1 cellular context compared by ENCODE assay signal in the genomic region with DNA sequence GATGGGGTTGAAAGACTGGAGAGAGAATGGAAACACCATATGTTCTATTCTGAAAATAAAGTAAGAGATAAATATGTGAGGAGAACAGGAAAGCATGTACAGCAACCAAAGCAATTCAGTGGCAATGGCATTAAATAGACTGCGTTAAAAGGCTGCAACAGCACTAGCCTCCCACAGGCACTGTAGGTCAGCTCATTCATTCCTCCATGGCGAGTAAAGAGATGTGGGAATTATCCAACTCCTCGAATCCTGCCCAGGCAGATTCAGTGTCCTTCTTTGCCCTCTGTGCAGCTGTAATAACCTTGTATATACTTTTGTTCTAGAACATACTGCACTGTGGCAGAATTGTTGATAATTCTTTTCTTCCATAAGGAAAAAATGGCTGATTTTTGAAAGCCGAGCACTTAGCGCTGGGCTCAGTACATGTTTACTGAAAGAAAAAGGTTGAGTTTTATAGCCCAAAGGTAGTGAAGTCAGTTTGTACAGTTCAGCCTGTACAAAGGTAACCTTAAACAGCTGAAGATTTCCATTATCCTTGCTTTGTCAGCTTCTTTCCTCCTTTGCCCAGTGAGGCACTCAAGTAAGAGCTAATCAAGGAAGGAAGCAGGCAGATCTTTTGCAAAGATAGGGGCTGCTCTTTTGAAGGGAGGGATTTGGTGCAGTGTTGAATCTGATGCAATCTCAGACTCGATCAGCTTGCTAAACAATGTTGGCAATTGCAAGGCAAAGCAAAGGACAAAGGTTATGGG.
TF ChIP-seq lines count a peak whose summit lies in the region.

No MANE protein-coding gene starts in this region.

TF ChIP-seq in HepG2, 621 proteins besides CTCF, POLR2A, EP300 and RAD21 (continued from another document and continues in another):
- TF ChIP-seq, protein P1, sequence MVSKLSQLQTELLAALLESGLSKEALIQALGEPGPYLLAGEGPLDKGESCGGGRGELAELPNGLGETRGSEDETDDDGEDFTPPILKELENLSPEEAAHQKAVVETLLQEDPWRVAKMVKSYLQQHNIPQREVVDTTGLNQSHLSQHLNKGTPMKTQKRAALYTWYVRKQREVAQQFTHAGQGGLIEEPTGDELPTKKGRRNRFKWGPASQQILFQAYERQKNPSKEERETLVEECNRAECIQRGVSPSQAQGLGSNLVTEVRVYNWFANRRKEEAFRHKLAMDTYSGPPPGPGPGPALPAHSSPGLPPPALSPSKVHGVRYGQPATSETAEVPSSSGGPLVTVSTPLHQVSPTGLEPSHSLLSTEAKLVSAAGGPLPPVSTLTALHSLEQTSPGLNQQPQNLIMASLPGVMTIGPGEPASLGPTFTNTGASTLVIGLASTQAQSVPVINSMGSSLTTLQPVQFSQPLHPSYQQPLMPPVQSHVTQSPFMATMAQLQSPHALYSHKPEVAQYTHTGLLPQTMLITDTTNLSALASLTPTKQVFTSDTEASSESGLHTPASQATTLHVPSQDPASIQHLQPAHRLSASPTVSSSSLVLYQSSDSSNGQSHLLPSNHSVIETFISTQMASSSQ (IDR thresholded peaks at IDR 0.05; ENCODE audit: low read depth): no peak
- TF ChIP-seq, protein P1 (CRISPR knock-in tag; IDR thresholded peaks at IDR 0.05; ENCODE audit: borderline replicate concordance): peak; percentile 58; the same call in 1 of the 2 replicates
- peak; percentile 79; the same call in 1 of the 2 replicates for TF ChIP-seq ZSCAN9 (CRISPR knock-in tag; IDR thresholded peaks at IDR 0.05; ENCODE audit: borderline replicate concordance)
- no peak for TF ChIP-seq PAX8 (CRISPR knock-in tag; IDR thresholded peaks at IDR 0.05; ENCODE audit: borderline replicate concordance)
- TF ChIP-seq, protein P2, sequence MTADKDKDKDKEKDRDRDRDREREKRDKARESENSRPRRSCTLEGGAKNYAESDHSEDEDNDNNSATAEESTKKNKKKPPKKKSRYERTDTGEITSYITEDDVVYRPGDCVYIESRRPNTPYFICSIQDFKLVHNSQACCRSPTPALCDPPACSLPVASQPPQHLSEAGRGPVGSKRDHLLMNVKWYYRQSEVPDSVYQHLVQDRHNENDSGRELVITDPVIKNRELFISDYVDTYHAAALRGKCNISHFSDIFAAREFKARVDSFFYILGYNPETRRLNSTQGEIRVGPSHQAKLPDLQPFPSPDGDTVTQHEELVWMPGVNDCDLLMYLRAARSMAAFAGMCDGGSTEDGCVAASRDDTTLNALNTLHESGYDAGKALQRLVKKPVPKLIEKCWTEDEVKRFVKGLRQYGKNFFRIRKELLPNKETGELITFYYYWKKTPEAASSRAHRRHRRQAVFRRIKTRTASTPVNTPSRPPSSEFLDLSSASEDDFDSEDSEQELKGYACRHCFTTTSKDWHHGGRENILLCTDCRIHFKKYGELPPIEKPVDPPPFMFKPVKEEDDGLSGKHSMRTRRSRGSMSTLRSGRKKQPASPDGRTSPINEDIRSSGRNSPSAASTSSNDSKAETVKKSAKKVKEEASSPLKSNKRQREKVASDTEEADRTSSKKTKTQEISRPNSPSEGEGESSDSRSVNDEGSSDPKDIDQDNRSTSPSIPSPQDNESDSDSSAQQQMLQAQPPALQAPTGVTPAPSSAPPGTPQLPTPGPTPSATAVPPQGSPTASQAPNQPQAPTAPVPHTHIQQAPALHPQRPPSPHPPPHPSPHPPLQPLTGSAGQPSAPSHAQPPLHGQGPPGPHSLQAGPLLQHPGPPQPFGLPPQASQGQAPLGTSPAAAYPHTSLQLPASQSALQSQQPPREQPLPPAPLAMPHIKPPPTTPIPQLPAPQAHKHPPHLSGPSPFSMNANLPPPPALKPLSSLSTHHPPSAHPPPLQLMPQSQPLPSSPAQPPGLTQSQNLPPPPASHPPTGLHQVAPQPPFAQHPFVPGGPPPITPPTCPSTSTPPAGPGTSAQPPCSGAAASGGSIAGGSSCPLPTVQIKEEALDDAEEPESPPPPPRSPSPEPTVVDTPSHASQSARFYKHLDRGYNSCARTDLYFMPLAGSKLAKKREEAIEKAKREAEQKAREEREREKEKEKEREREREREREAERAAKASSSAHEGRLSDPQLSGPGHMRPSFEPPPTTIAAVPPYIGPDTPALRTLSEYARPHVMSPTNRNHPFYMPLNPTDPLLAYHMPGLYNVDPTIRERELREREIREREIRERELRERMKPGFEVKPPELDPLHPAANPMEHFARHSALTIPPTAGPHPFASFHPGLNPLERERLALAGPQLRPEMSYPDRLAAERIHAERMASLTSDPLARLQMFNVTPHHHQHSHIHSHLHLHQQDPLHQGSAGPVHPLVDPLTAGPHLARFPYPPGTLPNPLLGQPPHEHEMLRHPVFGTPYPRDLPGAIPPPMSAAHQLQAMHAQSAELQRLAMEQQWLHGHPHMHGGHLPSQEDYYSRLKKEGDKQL (CRISPR knock-in tag; IDR thresholded peaks at IDR 0.05; ENCODE audit: low read depth): peak; percentile 74
- no peak for TF ChIP-seq GABPB1 (CRISPR knock-in tag; IDR thresholded peaks at IDR 0.05)
- no peak for TF ChIP-seq ZNF687 (CRISPR knock-in tag; IDR thresholded peaks at IDR 0.05)
- TF ChIP-seq, protein P3, sequence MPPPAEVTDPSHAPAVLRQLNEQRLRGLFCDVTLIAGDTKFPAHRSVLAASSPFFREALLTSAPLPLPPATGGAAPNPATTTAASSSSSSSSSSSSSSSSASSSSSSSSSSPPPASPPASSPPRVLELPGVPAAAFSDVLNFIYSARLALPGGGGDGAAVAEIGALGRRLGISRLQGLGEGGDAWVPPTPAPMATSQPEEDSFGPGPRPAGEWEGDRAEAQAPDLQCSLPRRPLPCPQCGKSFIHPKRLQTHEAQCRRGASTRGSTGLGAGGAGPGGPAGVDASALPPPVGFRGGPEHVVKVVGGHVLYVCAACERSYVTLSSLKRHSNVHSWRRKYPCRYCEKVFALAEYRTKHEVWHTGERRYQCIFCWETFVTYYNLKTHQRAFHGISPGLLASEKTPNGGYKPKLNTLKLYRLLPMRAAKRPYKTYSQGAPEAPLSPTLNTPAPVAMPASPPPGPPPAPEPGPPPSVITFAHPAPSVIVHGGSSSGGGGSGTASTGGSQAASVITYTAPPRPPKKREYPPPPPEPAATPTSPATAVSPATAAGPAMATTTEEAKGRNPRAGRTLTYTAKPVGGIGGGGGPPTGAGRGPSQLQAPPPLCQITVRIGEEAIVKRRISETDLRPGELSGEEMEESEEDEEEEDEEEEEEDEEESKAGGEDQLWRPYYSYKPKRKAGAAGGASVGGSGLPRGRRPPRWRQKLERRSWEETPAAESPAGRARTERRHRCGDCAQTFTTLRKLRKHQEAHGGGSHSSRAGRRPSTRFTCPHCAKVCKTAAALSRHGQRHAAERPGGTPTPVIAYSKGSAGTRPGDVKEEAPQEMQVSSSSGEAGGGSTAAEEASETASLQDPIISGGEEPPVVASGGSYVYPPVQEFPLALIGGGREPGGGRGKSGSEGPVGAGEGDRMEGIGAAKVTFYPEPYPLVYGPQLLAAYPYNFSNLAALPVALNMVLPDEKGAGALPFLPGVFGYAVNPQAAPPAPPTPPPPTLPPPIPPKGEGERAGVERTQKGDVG (CRISPR knock-in tag; IDR thresholded peaks at IDR 0.05; ENCODE audit: borderline replicate concordance): no peak
- TF ChIP-seq ZBTB10 (CRISPR knock-in tag; IDR thresholded peaks at IDR 0.05; ENCODE audit: borderline replicate concordance): no peak
- peak; percentile 95 for TF ChIP-seq ELF3 (CRISPR knock-in tag; IDR thresholded peaks at IDR 0.05)
- no peak for TF ChIP-seq NFE2L1 (CRISPR knock-in tag; IDR thresholded peaks at IDR 0.05; ENCODE audit: borderline replicate concordance)
- TF ChIP-seq ZNF549 (CRISPR knock-in tag; IDR thresholded peaks at IDR 0.05): no peak
- TF ChIP-seq MIER2 (CRISPR knock-in tag; IDR thresholded peaks at IDR 0.05): peak; percentile 83; the same call in 1 of the 2 replicates
- TF ChIP-seq TFDP2 (CRISPR knock-in tag; IDR thresholded peaks at IDR 0.05): 0 out of 2 replicates have a peak, but pooled peaks have one; percentile 30
- TF ChIP-seq ATF7 (IDR thresholded peaks at IDR 0.05): 0 out of 2 replicates have a peak, but pooled peaks have one; percentile 5
- TF ChIP-seq ATF7 (CRISPR knock-in tag; IDR thresholded peaks at IDR 0.05): no peak
- TF ChIP-seq ZNF7 (CRISPR knock-in tag; IDR thresholded peaks at IDR 0.05): peak; percentile 94
- no peak for TF ChIP-seq RELA (CRISPR knock-in tag; IDR thresholded peaks at IDR 0.05)
- peak; percentile 99 for TF ChIP-seq CEBPG (CRISPR knock-in tag; IDR thresholded peaks at IDR 0.05)
- TF ChIP-seq HNRNPUL1 (IDR thresholded peaks at IDR 0.05; ENCODE audit: low read depth, low read length): no peak
- TF ChIP-seq, protein P4, sequence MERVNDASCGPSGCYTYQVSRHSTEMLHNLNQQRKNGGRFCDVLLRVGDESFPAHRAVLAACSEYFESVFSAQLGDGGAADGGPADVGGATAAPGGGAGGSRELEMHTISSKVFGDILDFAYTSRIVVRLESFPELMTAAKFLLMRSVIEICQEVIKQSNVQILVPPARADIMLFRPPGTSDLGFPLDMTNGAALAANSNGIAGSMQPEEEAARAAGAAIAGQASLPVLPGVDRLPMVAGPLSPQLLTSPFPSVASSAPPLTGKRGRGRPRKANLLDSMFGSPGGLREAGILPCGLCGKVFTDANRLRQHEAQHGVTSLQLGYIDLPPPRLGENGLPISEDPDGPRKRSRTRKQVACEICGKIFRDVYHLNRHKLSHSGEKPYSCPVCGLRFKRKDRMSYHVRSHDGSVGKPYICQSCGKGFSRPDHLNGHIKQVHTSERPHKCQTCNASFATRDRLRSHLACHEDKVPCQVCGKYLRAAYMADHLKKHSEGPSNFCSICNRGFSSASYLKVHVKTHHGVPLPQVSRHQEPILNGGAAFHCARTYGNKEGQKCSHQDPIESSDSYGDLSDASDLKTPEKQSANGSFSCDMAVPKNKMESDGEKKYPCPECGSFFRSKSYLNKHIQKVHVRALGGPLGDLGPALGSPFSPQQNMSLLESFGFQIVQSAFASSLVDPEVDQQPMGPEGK (CRISPR knock-in tag; IDR thresholded peaks at IDR 0.05): peak; percentile 77
- TF ChIP-seq SP4 (CRISPR knock-in tag; IDR thresholded peaks at IDR 0.05): no peak
- TF ChIP-seq BHLHE40 (IDR thresholded peaks at IDR 0.05; ENCODE audit: low read length): no peak
- no peak for TF ChIP-seq ARNT (IDR thresholded peaks at IDR 0.05)
- TF ChIP-seq ISL2 (CRISPR knock-in tag; IDR thresholded peaks at IDR 0.05): peak; percentile 88
- no peak for TF ChIP-seq SRSF1 (optimal IDR thresholded peaks at IDR 0.05; ENCODE audit: low read depth, low read length)
- TF ChIP-seq FOXO1 (CRISPR knock-in tag; IDR thresholded peaks at IDR 0.05): peak; percentile 80; the same call in 1 of the 2 replicates
